Comparison of ENCODE assay signal across 17 cellular contexts in the genomic region with DNA sequence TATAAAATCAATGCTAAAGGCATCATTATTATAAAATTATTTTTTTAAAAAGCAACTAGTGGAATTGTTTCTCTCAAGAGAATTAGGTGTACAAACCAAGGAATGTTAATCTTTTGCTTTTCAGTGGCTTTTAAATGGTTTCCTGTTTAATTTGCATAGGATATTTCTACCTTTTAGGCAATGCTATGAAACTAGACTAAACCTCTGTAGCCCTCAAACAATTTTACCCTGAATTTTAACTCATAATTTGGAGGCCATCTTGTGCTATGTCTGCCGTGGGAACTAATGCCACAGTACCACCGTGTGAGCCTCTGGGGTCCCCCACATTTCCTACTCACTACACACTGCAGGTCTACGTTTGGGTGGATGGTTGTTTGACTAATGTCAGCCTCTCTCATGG.
"Had no signal": no experiment of that assay in that cellular context is flagged by ENCODE, and none has a peak within 500 bp of the region (broad histone marks: within the 10 kb centered on the region; RNA-seq: fewer than 3 reads in every experiment).

No MANE protein-coding gene starts in this region.

- H3K27me3 ChIP-seq: esophagus squamous epithelium, neutrophil, spleen, transverse colon had no signal

- DNase-seq: activated CD4-positive, alpha-beta T cell treated with anti-CD3 and anti-CD28 coated beads, Interleukin-2, amount 10 ng/mL, durations not matched to agents 24 days and 14 days; activated CD4-positive, CD25-positive, alpha-beta regulatory T cell; activated CD8-positive, alpha-beta T cell treated with anti-CD3 and anti-CD28 coated beads for 36 hours; activated naive CD4-positive, alpha-beta T cell treated with anti-CD3 and anti-CD28 coated beads, Interleukin-2, amount 10 ng/mL, durations not matched to agents 7 days and 5 days; activated naive CD8-positive, alpha-beta T cell treated with anti-CD3 and anti-CD28 coated beads, Interleukin-2, amount 50 U/mL, for 24 hours; activated T-cell treated with anti-CD3 and anti-CD28 coated beads, Interleukin-2, amount 50 U/mL, for 4 hours; anterior cingulate cortex; effector CD8-positive, alpha-beta T cell; esophagus squamous epithelium; naive thymus-derived CD8-positive, alpha-beta T cell; spleen; stimulated activated CD4-positive, alpha-beta T cell treated with anti-CD3 and anti-CD28 coated beads, Interleukin-4, amount 100 ng/mL, for 4 hours; stimulated activated naive CD4-positive, alpha-beta T cell; T-cell; T-helper 9 cell; transverse colon had no signal

- H3K36me3 ChIP-seq: esophagus squamous epithelium, neutrophil, spleen, transverse colon had no signal

- H3K4me3 ChIP-seq: esophagus squamous epithelium, spleen, transverse colon had no signal

- H3K27ac Mint-ChIP-seq: activated CD4-positive, alpha-beta T cell treated with anti-CD3 and anti-CD28 coated beads, Interleukin-2, amount 10 ng/mL, durations not matched to agents 24 days and 14 days; activated CD8-positive, alpha-beta T cell treated with anti-CD3 and anti-CD28 coated beads for 36 hours; activated naive CD4-positive, alpha-beta T cell treated with anti-CD3 and anti-CD28 coated beads, Interleukin-2, amount 10 ng/mL, durations not matched to agents 7 days and 5 days; activated naive CD8-positive, alpha-beta T cell treated with anti-CD3 and anti-CD28 coated beads, Interleukin-2, amount 50 U/mL, for 24 hours; naive thymus-derived CD8-positive, alpha-beta T cell; T-cell had no signal

- ATAC-seq: activated CD8-positive, alpha-beta T cell treated with anti-CD3 and anti-CD28 coated beads for 36 hours; activated naive CD8-positive, alpha-beta T cell treated with anti-CD3 and anti-CD28 coated beads, Interleukin-2, amount 50 U/mL, for 24 hours; activated T-cell treated with anti-CD3 and anti-CD28 coated beads, Interleukin-2, amount 50 U/mL, for 4 hours; naive thymus-derived CD8-positive, alpha-beta T cell; T-cell had no signal

- H3K36me3 Mint-ChIP-seq: activated naive CD4-positive, alpha-beta T cell treated with anti-CD3 and anti-CD28 coated beads, Interleukin-2, amount 10 ng/mL, durations not matched to agents 7 days and 5 days; naive thymus-derived CD8-positive, alpha-beta T cell had no signal

- H3K4me3 Mint-ChIP-seq: activated CD4-positive, alpha-beta T cell treated with anti-CD3 and anti-CD28 coated beads, Interleukin-2, amount 10 ng/mL, durations not matched to agents 24 days and 14 days; activated CD8-positive, alpha-beta T cell treated with anti-CD3 and anti-CD28 coated beads for 36 hours; activated naive CD4-positive, alpha-beta T cell treated with anti-CD3 and anti-CD28 coated beads, Interleukin-2, amount 10 ng/mL, durations not matched to agents 7 days and 5 days; activated naive CD8-positive, alpha-beta T cell treated with anti-CD3 and anti-CD28 coated beads, Interleukin-2, amount 50 U/mL, for 24 hours; activated T-cell treated with anti-CD3 and anti-CD28 coated beads, Interleukin-2, amount 50 U/mL, for 4 hours; naive thymus-derived CD8-positive, alpha-beta T cell; T-cell had no signal

- H3K27ac ChIP-seq: spleen had no signal

- H3K27me3 Mint-ChIP-seq: activated CD4-positive, alpha-beta T cell treated with anti-CD3 and anti-CD28 coated beads, Interleukin-2, amount 10 ng/mL, durations not matched to agents 24 days and 14 days; activated CD8-positive, alpha-beta T cell treated with anti-CD3 and anti-CD28 coated beads for 36 hours; activated naive CD4-positive, alpha-beta T cell treated with anti-CD3 and anti-CD28 coated beads, Interleukin-2, amount 10 ng/mL, durations not matched to agents 7 days and 5 days; activated naive CD8-positive, alpha-beta T cell treated with anti-CD3 and anti-CD28 coated beads, Interleukin-2, amount 50 U/mL, for 24 hours; T-cell had no signal

- H3K9me3 ChIP-seq: esophagus squamous epithelium, neutrophil, spleen, transverse colon had no signal

- H3K9me3 Mint-ChIP-seq: activated CD8-positive, alpha-beta T cell treated with anti-CD3 and anti-CD28 coated beads for 36 hours; activated naive CD4-positive, alpha-beta T cell treated with anti-CD3 and anti-CD28 coated beads, Interleukin-2, amount 10 ng/mL, durations not matched to agents 7 days and 5 days; activated naive CD8-positive, alpha-beta T cell treated with anti-CD3 and anti-CD28 coated beads, Interleukin-2, amount 50 U/mL, for 24 hours; activated T-cell treated with anti-CD3 and anti-CD28 coated beads, Interleukin-2, amount 50 U/mL, for 4 hours; T-cell had no signal
